9 cellular contexts compared by ENCODE assay signal in genomic region chr1:24418898-24419628, GRCh38. TPM values are rescaled to one million over a fixed set of nuclear protein-coding genes. Genes with fewer than 3 reads are reported as not detected.
DNase-seq lines count a peak whose midpoint lies in the region; ATAC-seq, FAIRE-seq and TF ChIP-seq lines count a peak whose summit lies in the region.
"Had no signal": no experiment of that assay in that cellular context is flagged by ENCODE, and none has a peak within 500 bp of the region (broad histone marks: within the 10 kb centered on the region; RNA-seq: fewer than 3 reads in every experiment).

No MANE protein-coding gene starts in this region.

- peak; percentile 81 for DNase-seq in Ammon's horn (ENCODE audit: low spot score)
- DNase-seq in left lung = peak; percentile 74 to 85
- DNase-seq in NK-92 (lab: John Stamatoyannopoulos, UW; ENCODE audit: unreplicated experiment) = no peak
- DNase-seq in amniotic stem cell (lab: John Stamatoyannopoulos, UW) = no peak
- DNase-seq in SW480 (ENCODE audit: low spot score) = no peak
- DNase-seq in GM19239 (ENCODE audit: insufficient read length, low spot score) = no peak

- intact Hi-C loops in left lung (cut with DNase I) = no loop called here

- H3K79me2 ChIP-seq in Loucy (ENCODE audit: insufficient read depth, low read length) = peaks cover 28% of the 10 kb centered on the region

- H3K9me2 ChIP-seq in Loucy (replicated peaks; ENCODE audit: low read depth, low read length) = no peaks in the 10 kb centered on the region

- H4K20me1 ChIP-seq in Loucy (ENCODE audit: insufficient read depth, low read length, poor library complexity, severe bottlenecking) = peaks cover 4% of the 10 kb centered on the region

- peak overlapping the region; percentile 66 for H3K4me3 Mint-ChIP-seq in activated naive CD8-positive, alpha-beta T cell

- H3K27me3 ChIP-seq in Loucy (ENCODE audit: insufficient read depth, low read length, poor library complexity, severe bottlenecking) (no peaks in the 10 kb centered on the region), left lung (no peaks in the 10 kb centered on the region)
- H3K27me3 ChIP-seq: pancreas had no signal

- TF ChIP-seq CTCF in Loucy (conservative IDR thresholded peaks at IDR 0.05; ENCODE audit: low read length) (no peak), left lung (IDR thresholded peaks at IDR 0.05) (no peak)

- no peak overlapping the region for H3K4me3 ChIP-seq in Loucy (ENCODE audit: low read length, poor library complexity, severe bottlenecking)
- no peak overlapping the region for H3K4me3 ChIP-seq in left lung
- H3K4me3 ChIP-seq: pancreas had no signal

- no peaks in the 10 kb centered on the region for H3K9me3 Mint-ChIP-seq in activated naive CD8-positive, alpha-beta T cell (ENCODE audit: low read depth)

- H3K27ac Mint-ChIP-seq in activated naive CD8-positive, alpha-beta T cell = peak overlapping the region; percentile 74

- H3K27me3 Mint-ChIP-seq in activated naive CD8-positive, alpha-beta T cell = no peaks in the 10 kb centered on the region

- H3K4me2 ChIP-seq in Loucy (ENCODE audit: low read depth, low read length, poor library complexity, severe bottlenecking) = peak overlapping the region; percentile 93

- FAIRE-seq in GM19239 (lab: Jason Lieb, UNC) = no peak
- FAIRE-seq: pancreas had no signal

- H3K36me3 ChIP-seq in Loucy (ENCODE audit: insufficient read depth, low read length) (no peaks in the 10 kb centered on the region; the same call in 1 of the 2 replicates), left lung (peaks cover 0 to 24% of the 10 kb centered on the region in 2 donors)

- H3K4me1 ChIP-seq in Loucy (ENCODE audit: insufficient read depth, low read length, poor library complexity, severe bottlenecking) (peaks cover 34% of the 10 kb centered on the region), left lung (peaks cover 21 to 62% of the 10 kb centered on the region in 2 donors)

- H3K9ac ChIP-seq in Loucy (ENCODE audit: low read depth, low read length, poor library complexity, severe bottlenecking) = peak overlapping the region; percentile 69

- peak overlapping the region; percentile 55 to 63 for H3K27ac ChIP-seq in left lung

- no peaks in the 10 kb centered on the region for H3F3A ChIP-seq in Loucy (ENCODE audit: low read depth)

- H3K36me3 Mint-ChIP-seq in activated naive CD8-positive, alpha-beta T cell = peaks cover 10% of the 10 kb centered on the region

- peak; percentile 51 for ATAC-seq in left lung
- ATAC-seq: pancreas had no signal

- H3K9me3 ChIP-seq in Loucy (ENCODE audit: insufficient read depth, low read depth, low read length) (no peaks in the 10 kb centered on the region), left lung (no peaks in the 10 kb centered on the region)
- H3K9me3 ChIP-seq: pancreas had no signal

- H2AFZ ChIP-seq in Loucy (ENCODE audit: low read length) = no peak overlapping the region

- H3K4me1 Mint-ChIP-seq in activated naive CD8-positive, alpha-beta T cell (ENCODE audit: low read depth) = peaks cover 77% of the 10 kb centered on the region

RNA-seq across cellular contexts. Expression of gene NIPAL3, which starts 3.5 kb away (rescaled TPM):
- 10 to 100 TPM; 36.2 to 41.1 TPM for total RNA-seq in left lung

RNA-seq across cellular contexts. Expression of gene STPG1, which starts 5.5 kb away (rescaled TPM):
- total RNA-seq in left lung = 1 to 10 TPM; 8.7 to 9.1 TPM

Comparison
In these comparisons a context has a peak if more than half of its experiments do, and no peak if none do; other contexts are left out.
1. DNase-seq: peak in Ammon's horn (single experiment) and left lung (2 of 2); none in NK-92 (single experiment), amniotic stem cell (single experiment), SW480 (single experiment) and GM19239 (single experiment).